Comparison of ENCODE assay signal across 21 cellular contexts in the genomic region with DNA sequence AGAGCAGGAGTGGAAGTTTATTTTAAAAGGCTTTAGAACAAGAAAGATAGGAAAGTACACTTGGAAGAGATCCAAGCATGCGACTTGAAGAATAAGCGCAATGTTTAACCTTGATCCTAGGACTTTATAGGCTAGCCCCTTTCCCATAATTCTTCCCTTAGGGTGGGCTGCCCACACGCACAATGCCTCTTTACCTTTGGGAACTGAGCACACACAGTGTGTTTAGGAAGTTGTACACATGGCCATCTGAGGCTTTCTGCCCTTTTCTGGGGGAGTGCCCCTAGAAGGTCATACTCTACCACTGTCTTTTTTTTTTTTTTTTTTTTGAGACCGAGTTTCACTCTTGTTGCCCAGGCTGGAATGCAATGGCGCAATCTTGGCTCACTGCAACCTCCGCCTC.
"Had no signal": no experiment of that assay in that cellular context is flagged by ENCODE, and none has a peak within 500 bp of the region (broad histone marks: within the 10 kb centered on the region; RNA-seq: fewer than 3 reads in every experiment).

No MANE protein-coding gene starts in this region.

- H3K27me3 ChIP-seq: esophagus muscularis mucosa, ovary, spleen, transverse colon had no signal

- H3K27ac ChIP-seq: esophagus muscularis mucosa, foreskin keratinocyte, gastroesophageal sphincter, heart left ventricle, lower lobe of right lung, ovary, psoas muscle, skin epidermis, spleen, transverse colon had no signal

- DNase-seq: cerebellar nuclear complex; effector memory CD4-positive, alpha-beta T cell; foreskin keratinocyte; heart left ventricle; immature natural killer cell; islet precursor cell; kidney glomerular epithelial cell; left ventricle myocardium superior; lower lobe of right lung; natural killer cell; occipital lobe; ovary; psoas muscle; right cardiac atrium; spleen; stimulated activated CD4-positive, alpha-beta T cell treated with anti-CD3 and anti-CD28 coated beads, Interleukin-4, amount 100 ng/mL, for 4 hours; stimulated activated naive CD8-positive, alpha-beta T cell treated with anti-CD3 and anti-CD28 coated beads, Interleukin-15, Interleukin-2, amounts not matched to agents 100 U/mL and 50 U/mL, for 24 hours; transverse colon had no signal
